ENCODE assay signal across 16 cellular contexts in genomic region chr7:104444019-104444418, GRCh38.
A peak's percentile ranks its signal among the peaks of the same experiment; 100 is the strongest.
DNase-seq lines count a peak whose midpoint lies in the region; TF ChIP-seq lines count a peak whose summit lies in the region.
"Had no signal": no experiment of that assay in that cellular context is flagged by ENCODE, and none has a peak within 500 bp of the region (broad histone marks: within the 10 kb centered on the region; RNA-seq: fewer than 3 reads in every experiment).

No MANE protein-coding gene starts in this region.

- peaks cover 7% of the 10 kb centered on the region for H3K9me3 ChIP-seq in neural progenitor cell (ENCODE audit: low read depth)
- H3K9me3 ChIP-seq: A549, BLaER1, Caco-2, HAP-1 had no signal

- no peak overlapping the region for H3K4me3 Mint-ChIP-seq in neural progenitor cell
- H3K4me3 Mint-ChIP-seq: CD8-positive, alpha-beta memory T cell had no signal

- H3K36me3 ChIP-seq in neural progenitor cell: no peaks in the 10 kb centered on the region
- H3K36me3 ChIP-seq: BLaER1, HAP-1 had no signal

- H3K27ac Mint-ChIP-seq in neural progenitor cell: peak overlapping the region; percentile 8
- H3K27ac Mint-ChIP-seq: CD8-positive, alpha-beta memory T cell had no signal

- no peaks in the 10 kb centered on the region for H3K27me3 ChIP-seq in neural progenitor cell
- H3K27me3 ChIP-seq: BLaER1 had no signal

- no peak overlapping the region for H2AFZ ChIP-seq in neural progenitor cell (replicated peaks)

- H3K27me3 Mint-ChIP-seq in neural progenitor cell (ENCODE audit: insufficient read depth, low read depth): no peaks in the 10 kb centered on the region

- no peaks in the 10 kb centered on the region for H4K20me1 ChIP-seq in neural progenitor cell (ENCODE audit: low read depth)
- H4K20me1 ChIP-seq: BLaER1 had no signal

- no peaks in the 10 kb centered on the region for H3K4me1 ChIP-seq in neural progenitor cell
- H3K4me1 ChIP-seq: A549, BLaER1, Caco-2, HAP-1 had no signal

- H3K9ac ChIP-seq in neural progenitor cell: no peak overlapping the region
- H3K9ac ChIP-seq: BLaER1 had no signal

- TF ChIP-seq CTCF in neural progenitor cell (IDR thresholded peaks at IDR 0.05): no peak

- H3F3A ChIP-seq in neural progenitor cell (ENCODE audit: low read depth): no peaks in the 10 kb centered on the region

- no peaks in the 10 kb centered on the region for H3K9me3 Mint-ChIP-seq in neural progenitor cell

- H3K4me3 ChIP-seq in neural progenitor cell: no peak overlapping the region
- H3K4me3 ChIP-seq: A549, BLaER1, HAP-1 had no signal

- H3K36me3 Mint-ChIP-seq in neural progenitor cell: no peaks in the 10 kb centered on the region
- H3K36me3 Mint-ChIP-seq: CD8-positive, alpha-beta memory T cell had no signal

- H3K4me1 Mint-ChIP-seq in neural progenitor cell: peaks cover 25% of the 10 kb centered on the region
- H3K4me1 Mint-ChIP-seq: CD8-positive, alpha-beta memory T cell had no signal

- no peak overlapping the region for H3K4me2 ChIP-seq in neural progenitor cell
- H3K4me2 ChIP-seq: A549, BLaER1 had no signal

- DNase-seq in DMS53 treated with DMSO at 0.1 percent for 48 hours (lab: John Stamatoyannopoulos, UW; ENCODE audit: unreplicated experiment): peak; percentile 35
- DNase-seq in NCI-H774 (lab: John Stamatoyannopoulos, UW): peak; percentile 1
- peak; percentile 38 to 43 for DNase-seq in SHP77 (lab: John Stamatoyannopoulos, UW)
- DNase-seq in neural progenitor cell (ENCODE audit: low spot score): no peak
- DNase-seq in SW480 (ENCODE audit: low spot score): no peak
- DNase-seq in activated gamma-delta T cell treated with Interleukin-2 at 50 U/mL for 16 hours: no peak
- DNase-seq in activated gamma-delta T cell (lab: John Stamatoyannopoulos, UW): no peak
- DNase-seq: AML-193; Caco-2; CD8-positive, alpha-beta memory T cell; DMS79 treated with DMSO at 0.1 percent for 48 hours; EL; GOT3 had no signal

- no peaks in the 10 kb centered on the region for H3K79me2 ChIP-seq in neural progenitor cell (ENCODE audit: low read depth)

- no peak overlapping the region for H3K27ac ChIP-seq in neural progenitor cell
- H3K27ac ChIP-seq: A549, BLaER1 had no signal

Comparison
In these comparisons a context has a peak if more than half of its experiments do, and no peak if none do; other contexts are left out.
1. DNase-seq: peak in DMS53 treated with DMSO at 0.1 percent for 48 hours (single experiment), NCI-H774 (single experiment) and SHP77 (2 of 2); none in neural progenitor cell (single experiment), SW480 (single experiment), activated gamma-delta T cell treated with Interleukin-2 at 50 U/mL for 16 hours (single experiment) and activated gamma-delta T cell (single experiment).